Comparison of ENCODE assay signal across 14 cellular contexts in the genomic region with DNA sequence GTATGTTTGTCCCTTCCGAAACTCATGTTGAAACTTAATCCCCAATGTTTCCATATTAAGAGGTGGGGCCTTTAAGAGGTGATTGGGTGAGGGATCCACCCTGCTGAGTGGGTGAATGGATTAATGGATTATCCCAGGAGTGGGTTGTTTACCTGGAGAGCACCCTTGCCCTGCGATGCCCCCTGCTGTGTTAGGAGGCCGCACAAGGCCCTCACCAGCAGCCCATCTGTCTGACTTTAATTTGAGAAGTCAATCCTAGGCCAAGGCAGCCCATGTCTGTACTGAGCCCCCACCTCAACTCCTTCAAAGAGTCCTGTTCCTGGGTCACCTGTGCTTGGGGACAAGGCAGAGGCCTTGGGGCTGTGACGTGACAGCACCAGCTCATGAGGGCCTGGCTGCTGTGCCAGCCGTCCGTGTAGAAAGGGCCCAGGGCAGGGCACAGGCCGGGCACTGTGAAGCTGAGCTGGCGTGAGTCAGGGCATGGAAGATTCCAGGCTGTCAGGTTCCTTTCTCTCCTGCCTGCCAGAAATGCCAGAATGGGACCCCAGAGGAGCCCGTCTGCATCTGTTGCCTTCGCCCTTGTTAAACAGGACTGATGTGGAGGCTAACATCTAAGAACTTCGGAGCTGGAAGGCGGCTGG.
"Had no signal": no experiment of that assay in that cellular context is flagged by ENCODE, and none has a peak within 500 bp of the region (broad histone marks: within the 10 kb centered on the region; RNA-seq: fewer than 3 reads in every experiment).

No MANE protein-coding gene starts in this region.

- H3K4me3 ChIP-seq: adrenal gland, colonic mucosa, hepatocyte, tibial artery had no signal

- H2AFZ ChIP-seq: hepatocyte had no signal

- H3K79me2 ChIP-seq: hepatocyte had no signal

- H3K27me3 ChIP-seq: adrenal gland, colonic mucosa, hepatocyte had no signal

- H3K27ac ChIP-seq: adrenal gland, colonic mucosa, hepatocyte, tibial artery, VCaP had no signal

- H3K4me3 Mint-ChIP-seq: activated CD8-positive, alpha-beta T cell treated with anti-CD3 and anti-CD28 coated beads, Interleukin-2, amount 10 ng/mL, durations not matched to agents 7 days and 5 days had no signal

- DNase-seq: activated CD4-positive, alpha-beta T cell treated with anti-CD3 and anti-CD28 coated beads for 4 hours; activated CD8-positive, alpha-beta T cell treated with anti-CD3 and anti-CD28 coated beads, Interleukin-2, amount 10 ng/mL, durations not matched to agents 7 days and 5 days; activated naive CD4-positive, alpha-beta T cell treated with anti-CD3 and anti-CD28 coated beads, Interleukin-2, amount 50 U/mL, for 16 hours; activated T-cell treated with anti-CD3 and anti-CD28 coated beads, Interleukin-2, amount 50 U/mL, for 1 hour; caudate nucleus; colonic mucosa; left ventricle myocardium superior; stimulated activated CD4-positive, alpha-beta T cell treated with anti-CD3 and anti-CD28 coated beads, Interleukin-15, amount 100 ng/mL, for 24 hours; stimulated activated CD4-positive, alpha-beta T cell treated with anti-CD3 and anti-CD28 coated beads, Interleukin-4, amount 100 ng/mL, for 24 hours; T-helper 1 cell; tibial artery had no signal

- H3K4me2 ChIP-seq: hepatocyte had no signal

- H3K4me1 ChIP-seq: adrenal gland, colonic mucosa, tibial artery had no signal

- H3K9me3 ChIP-seq: adrenal gland, colonic mucosa, tibial artery had no signal

- H3K36me3 ChIP-seq: adrenal gland, colonic mucosa, tibial artery had no signal

- H3K27ac Mint-ChIP-seq: activated CD8-positive, alpha-beta T cell treated with anti-CD3 and anti-CD28 coated beads, Interleukin-2, amount 10 ng/mL, durations not matched to agents 7 days and 5 days had no signal

- ATAC-seq: activated CD8-positive, alpha-beta T cell treated with anti-CD3 and anti-CD28 coated beads, Interleukin-2, amount 10 ng/mL, durations not matched to agents 7 days and 5 days; left ventricle myocardium superior had no signal
